In the genomic region with DNA sequence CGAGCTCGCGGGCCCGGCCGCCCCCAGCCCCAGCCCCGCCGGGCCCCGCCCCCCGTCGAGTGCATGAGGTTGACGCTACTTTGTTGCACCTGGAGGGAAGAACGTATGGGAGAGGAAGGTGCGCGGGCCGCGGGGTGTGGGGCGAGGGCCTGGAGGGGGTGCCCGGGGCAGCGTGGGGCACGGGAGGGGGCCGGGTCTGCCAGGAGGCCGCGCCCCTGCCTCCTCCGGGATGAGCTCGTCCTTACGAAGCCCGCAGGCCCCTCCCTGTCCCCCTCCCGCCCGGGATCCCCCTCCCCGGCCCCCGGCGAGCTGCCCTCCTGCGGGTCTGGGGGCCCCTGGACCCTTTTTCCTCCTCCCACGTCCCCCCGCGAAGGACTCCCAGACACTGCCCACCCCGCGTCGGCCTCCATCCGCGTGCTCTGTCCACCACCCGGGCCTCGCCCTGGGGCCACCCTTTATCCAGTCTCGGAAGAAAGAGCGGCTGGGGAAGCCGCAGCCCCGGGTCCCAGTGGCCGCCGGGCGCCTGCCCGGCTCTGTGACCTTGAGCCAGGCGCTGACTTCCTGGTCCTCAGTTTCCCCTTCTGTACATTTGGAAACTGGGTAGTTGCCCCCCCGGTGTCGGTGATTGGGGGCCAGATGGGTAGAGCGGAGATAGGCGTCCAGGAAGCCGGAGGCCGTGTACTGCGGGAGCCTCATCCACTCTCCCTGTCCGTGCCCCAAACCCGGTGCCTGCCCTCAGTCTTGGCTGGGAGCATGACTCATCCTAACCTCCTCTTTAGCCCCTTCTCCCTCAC, we compare ENCODE assay signal across 2 cellular contexts.
TF ChIP-seq lines count a peak whose summit lies in the region.

No MANE protein-coding gene starts in this region.

TF ChIP-seq in PFSK-1, 5 proteins besides CTCF, POLR2A, EP300 and RAD21:
- TF ChIP-seq POLR2AphosphoS5 (IDR thresholded peaks at IDR 0.05; ENCODE audit: low read depth, low read length) (0 out of 2 replicates have a peak, but pooled peaks have one; percentile 20), TAF1 (IDR thresholded peaks at IDR 0.05; ENCODE audit: borderline replicate concordance, insufficient read depth, low read length) (no peak)

TF ChIP-seq in K562, 482 proteins besides CTCF, POLR2A, EP300 and RAD21 (continues in another document):
- TF ChIP-seq ZNF785 (CRISPR knock-in tag; IDR thresholded peaks at IDR 0.05) (no peak), MYNN (IDR thresholded peaks at IDR 0.05) (0 out of 2 replicates have a peak, but pooled peaks have one; percentile 22), MYNN (CRISPR knock-in tag; IDR thresholded peaks at IDR 0.05) (no peak), CBFB (CRISPR knock-in tag; IDR thresholded peaks at IDR 0.05) (0 out of 2 replicates have a peak, but pooled peaks have one; percentile 43), FIP1L1 (IDR thresholded peaks at IDR 0.05; ENCODE audit: low read depth, low read length, poor library complexity, severe bottlenecking) (peak; percentile 28), ATF7 (IDR thresholded peaks at IDR 0.05) (0 out of 2 replicates have a peak, but pooled peaks have one; percentile 17), ZNF778 (CRISPR knock-in tag; IDR thresholded peaks at IDR 0.05) (no peak), FOXJ3 (CRISPR knock-in tag; IDR thresholded peaks at IDR 0.05) (no peak), ZNF408 (CRISPR knock-in tag; IDR thresholded peaks at IDR 0.05; ENCODE audit: low read depth) (no peak), ETV1 (tag; conservative IDR thresholded peaks at IDR 0.05; ENCODE audit: low read depth) (0 out of 2 replicates have a peak, but pooled peaks have one; percentile 16), U2AF1 (optimal IDR thresholded peaks at IDR 0.05; ENCODE audit: low read depth, low read length) (no peak), PTRF (tag; IDR thresholded peaks at IDR 0.05) (no peak), JUNB (CRISPR knock-in tag; conservative IDR thresholded peaks at IDR 0.05) (peak; percentile 47; the same call in 1 of the 2 replicates), ZNF707 (CRISPR knock-in tag; conservative IDR thresholded peaks at IDR 0.05) (no peak), ESRRA (IDR thresholded peaks at IDR 0.05; ENCODE audit: borderline replicate concordance, low read depth) (peak; percentile 79), ZNF780A (CRISPR knock-in tag; IDR thresholded peaks at IDR 0.05) (no peak), ERF (CRISPR knock-in tag; IDR thresholded peaks at IDR 0.05) (0 out of 2 replicates have a peak, but pooled peaks have one; percentile 47), SMARCE1 (IDR thresholded peaks at IDR 0.05) (peak; percentile 80), MYC (IDR thresholded peaks at IDR 0.05; ENCODE audit: low read depth, low read length) (0 out of 2 replicates have a peak, but pooled peaks have one; percentile 27), MYC (CRISPR knock-in tag; IDR thresholded peaks at IDR 0.05; ENCODE audit: borderline replicate concordance, low read depth) (no peak), ZNF174 (CRISPR knock-in tag; IDR thresholded peaks at IDR 0.05) (no peak), ZFX (CRISPR knock-in tag; IDR thresholded peaks at IDR 0.05) (peak; percentile 43), XRCC5 (IDR thresholded peaks at IDR 0.05; ENCODE audit: low read depth, low read length) (0 out of 2 replicates have a peak, but pooled peaks have one; percentile 61), TEAD1 (CRISPR knock-in tag; IDR thresholded peaks at IDR 0.05) (0 out of 4 replicates have a peak, but pooled peaks of 1 of the 2 experiments have one; percentile 52), ILF3 (IDR thresholded peaks at IDR 0.05; ENCODE audit: borderline replicate concordance) (no peak), L3MBTL2 (IDR thresholded peaks at IDR 0.05) (peak; percentile 76), BRCA1 (IDR thresholded peaks at IDR 0.05) (no peak), BRCA1 (CRISPR knock-in tag; IDR thresholded peaks at IDR 0.05) (no peak), NCOR1 (IDR thresholded peaks at IDR 0.05) (no peak), RBM22 (IDR thresholded peaks at IDR 0.05; ENCODE audit: low read depth, low read length, poor library complexity, severe bottlenecking) (no peak), BRD4 (IDR thresholded peaks at IDR 0.05) (0 out of 2 replicates have a peak, but pooled peaks have one; percentile 41), PHF8 (IDR thresholded peaks at IDR 0.05; ENCODE audit: borderline replicate concordance, low read length) (peak; percentile 44; the same call in 1 of the 2 replicates)
- TF ChIP-seq, protein P1, sequence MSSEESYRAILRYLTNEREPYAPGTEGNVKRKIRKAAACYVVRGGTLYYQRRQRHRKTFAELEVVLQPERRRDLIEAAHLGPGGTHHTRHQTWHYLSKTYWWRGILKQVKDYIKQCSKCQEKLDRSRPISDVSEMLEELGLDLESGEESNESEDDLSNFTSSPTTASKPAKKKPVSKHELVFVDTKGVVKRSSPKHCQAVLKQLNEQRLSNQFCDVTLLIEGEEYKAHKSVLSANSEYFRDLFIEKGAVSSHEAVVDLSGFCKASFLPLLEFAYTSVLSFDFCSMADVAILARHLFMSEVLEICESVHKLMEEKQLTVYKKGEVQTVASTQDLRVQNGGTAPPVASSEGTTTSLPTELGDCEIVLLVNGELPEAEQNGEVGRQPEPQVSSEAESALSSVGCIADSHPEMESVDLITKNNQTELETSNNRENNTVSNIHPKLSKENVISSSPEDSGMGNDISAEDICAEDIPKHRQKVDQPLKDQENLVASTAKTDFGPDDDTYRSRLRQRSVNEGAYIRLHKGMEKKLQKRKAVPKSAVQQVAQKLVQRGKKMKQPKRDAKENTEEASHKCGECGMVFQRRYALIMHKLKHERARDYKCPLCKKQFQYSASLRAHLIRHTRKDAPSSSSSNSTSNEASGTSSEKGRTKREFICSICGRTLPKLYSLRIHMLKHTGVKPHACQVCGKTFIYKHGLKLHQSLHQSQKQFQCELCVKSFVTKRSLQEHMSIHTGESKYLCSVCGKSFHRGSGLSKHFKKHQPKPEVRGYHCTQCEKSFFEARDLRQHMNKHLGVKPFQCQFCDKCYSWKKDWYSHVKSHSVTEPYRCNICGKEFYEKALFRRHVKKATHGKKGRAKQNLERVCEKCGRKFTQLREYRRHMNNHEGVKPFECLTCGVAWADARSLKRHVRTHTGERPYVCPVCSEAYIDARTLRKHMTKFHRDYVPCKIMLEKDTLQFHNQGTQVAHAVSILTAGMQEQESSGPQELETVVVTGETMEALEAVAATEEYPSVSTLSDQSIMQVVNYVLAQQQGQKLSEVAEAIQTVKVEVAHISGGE (CRISPR knock-in tag; IDR thresholded peaks at IDR 0.05): peak in 1 of 3 experiments; percentile 36; a peak in 1 of 6 replicates
- TF ChIP-seq, protein P2, sequence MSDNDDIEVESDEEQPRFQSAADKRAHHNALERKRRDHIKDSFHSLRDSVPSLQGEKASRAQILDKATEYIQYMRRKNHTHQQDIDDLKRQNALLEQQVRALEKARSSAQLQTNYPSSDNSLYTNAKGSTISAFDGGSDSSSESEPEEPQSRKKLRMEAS (CRISPR knock-in tag; IDR thresholded peaks at IDR 0.05): 0 out of 2 replicates have a peak, but pooled peaks have one; percentile 7
- TF ChIP-seq, protein P3, sequence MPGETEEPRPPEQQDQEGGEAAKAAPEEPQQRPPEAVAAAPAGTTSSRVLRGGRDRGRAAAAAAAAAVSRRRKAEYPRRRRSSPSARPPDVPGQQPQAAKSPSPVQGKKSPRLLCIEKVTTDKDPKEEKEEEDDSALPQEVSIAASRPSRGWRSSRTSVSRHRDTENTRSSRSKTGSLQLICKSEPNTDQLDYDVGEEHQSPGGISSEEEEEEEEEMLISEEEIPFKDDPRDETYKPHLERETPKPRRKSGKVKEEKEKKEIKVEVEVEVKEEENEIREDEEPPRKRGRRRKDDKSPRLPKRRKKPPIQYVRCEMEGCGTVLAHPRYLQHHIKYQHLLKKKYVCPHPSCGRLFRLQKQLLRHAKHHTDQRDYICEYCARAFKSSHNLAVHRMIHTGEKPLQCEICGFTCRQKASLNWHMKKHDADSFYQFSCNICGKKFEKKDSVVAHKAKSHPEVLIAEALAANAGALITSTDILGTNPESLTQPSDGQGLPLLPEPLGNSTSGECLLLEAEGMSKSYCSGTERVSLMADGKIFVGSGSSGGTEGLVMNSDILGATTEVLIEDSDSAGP (CRISPR knock-in tag; IDR thresholded peaks at IDR 0.05): no peak
- TF ChIP-seq, protein P4, sequence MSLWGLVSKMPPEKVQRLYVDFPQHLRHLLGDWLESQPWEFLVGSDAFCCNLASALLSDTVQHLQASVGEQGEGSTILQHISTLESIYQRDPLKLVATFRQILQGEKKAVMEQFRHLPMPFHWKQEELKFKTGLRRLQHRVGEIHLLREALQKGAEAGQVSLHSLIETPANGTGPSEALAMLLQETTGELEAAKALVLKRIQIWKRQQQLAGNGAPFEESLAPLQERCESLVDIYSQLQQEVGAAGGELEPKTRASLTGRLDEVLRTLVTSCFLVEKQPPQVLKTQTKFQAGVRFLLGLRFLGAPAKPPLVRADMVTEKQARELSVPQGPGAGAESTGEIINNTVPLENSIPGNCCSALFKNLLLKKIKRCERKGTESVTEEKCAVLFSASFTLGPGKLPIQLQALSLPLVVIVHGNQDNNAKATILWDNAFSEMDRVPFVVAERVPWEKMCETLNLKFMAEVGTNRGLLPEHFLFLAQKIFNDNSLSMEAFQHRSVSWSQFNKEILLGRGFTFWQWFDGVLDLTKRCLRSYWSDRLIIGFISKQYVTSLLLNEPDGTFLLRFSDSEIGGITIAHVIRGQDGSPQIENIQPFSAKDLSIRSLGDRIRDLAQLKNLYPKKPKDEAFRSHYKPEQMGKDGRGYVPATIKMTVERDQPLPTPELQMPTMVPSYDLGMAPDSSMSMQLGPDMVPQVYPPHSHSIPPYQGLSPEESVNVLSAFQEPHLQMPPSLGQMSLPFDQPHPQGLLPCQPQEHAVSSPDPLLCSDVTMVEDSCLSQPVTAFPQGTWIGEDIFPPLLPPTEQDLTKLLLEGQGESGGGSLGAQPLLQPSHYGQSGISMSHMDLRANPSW (CRISPR knock-in tag; IDR thresholded peaks at IDR 0.05): no peak
- TF ChIP-seq, protein P5, sequence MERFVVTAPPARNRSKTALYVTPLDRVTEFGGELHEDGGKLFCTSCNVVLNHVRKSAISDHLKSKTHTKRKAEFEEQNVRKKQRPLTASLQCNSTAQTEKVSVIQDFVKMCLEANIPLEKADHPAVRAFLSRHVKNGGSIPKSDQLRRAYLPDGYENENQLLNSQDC (CRISPR knock-in tag; IDR thresholded peaks at IDR 0.05): no peak
- TF ChIP-seq, protein P6, sequence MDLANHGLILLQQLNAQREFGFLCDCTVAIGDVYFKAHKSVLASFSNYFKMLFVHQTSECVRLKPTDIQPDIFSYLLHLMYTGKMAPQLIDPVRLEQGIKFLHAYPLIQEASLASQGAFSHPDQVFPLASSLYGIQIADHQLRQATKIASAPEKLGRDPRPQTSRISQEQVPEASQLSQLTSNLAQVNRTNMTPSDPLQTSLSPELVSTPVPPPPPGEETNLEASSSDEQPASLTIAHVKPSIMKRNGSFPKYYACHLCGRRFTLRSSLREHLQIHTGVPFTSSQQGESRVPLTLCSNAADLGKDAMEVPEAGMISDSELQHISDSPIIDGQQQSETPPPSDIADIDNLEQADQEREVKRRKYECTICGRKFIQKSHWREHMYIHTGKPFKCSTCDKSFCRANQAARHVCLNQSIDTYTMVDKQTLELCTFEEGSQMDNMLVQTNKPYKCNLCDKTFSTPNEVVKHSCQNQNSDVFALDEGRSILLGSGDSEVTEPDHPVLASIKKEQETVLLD (IDR thresholded peaks at IDR 0.05): no peak
- TF ChIP-seq, protein P7, sequence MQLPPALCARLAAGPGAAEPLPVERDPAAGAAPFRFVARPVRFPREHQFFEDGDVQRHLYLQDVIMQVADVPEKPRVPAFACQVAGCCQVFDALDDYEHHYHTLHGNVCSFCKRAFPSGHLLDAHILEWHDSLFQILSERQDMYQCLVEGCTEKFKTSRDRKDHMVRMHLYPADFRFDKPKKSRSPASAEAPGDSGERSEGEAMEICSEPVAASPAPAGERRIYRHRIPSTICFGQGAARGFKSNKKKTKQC (CRISPR knock-in tag; IDR thresholded peaks at IDR 0.05): 0 out of 2 replicates have a peak, but pooled peaks have one; percentile 45
- TF ChIP-seq, protein P8, sequence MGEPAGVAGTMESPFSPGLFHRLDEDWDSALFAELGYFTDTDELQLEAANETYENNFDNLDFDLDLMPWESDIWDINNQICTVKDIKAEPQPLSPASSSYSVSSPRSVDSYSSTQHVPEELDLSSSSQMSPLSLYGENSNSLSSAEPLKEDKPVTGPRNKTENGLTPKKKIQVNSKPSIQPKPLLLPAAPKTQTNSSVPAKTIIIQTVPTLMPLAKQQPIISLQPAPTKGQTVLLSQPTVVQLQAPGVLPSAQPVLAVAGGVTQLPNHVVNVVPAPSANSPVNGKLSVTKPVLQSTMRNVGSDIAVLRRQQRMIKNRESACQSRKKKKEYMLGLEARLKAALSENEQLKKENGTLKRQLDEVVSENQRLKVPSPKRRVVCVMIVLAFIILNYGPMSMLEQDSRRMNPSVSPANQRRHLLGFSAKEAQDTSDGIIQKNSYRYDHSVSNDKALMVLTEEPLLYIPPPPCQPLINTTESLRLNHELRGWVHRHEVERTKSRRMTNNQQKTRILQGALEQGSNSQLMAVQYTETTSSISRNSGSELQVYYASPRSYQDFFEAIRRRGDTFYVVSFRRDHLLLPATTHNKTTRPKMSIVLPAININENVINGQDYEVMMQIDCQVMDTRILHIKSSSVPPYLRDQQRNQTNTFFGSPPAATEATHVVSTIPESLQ (CRISPR knock-in tag; IDR thresholded peaks at IDR 0.05): no peak
- TF ChIP-seq, protein P9, sequence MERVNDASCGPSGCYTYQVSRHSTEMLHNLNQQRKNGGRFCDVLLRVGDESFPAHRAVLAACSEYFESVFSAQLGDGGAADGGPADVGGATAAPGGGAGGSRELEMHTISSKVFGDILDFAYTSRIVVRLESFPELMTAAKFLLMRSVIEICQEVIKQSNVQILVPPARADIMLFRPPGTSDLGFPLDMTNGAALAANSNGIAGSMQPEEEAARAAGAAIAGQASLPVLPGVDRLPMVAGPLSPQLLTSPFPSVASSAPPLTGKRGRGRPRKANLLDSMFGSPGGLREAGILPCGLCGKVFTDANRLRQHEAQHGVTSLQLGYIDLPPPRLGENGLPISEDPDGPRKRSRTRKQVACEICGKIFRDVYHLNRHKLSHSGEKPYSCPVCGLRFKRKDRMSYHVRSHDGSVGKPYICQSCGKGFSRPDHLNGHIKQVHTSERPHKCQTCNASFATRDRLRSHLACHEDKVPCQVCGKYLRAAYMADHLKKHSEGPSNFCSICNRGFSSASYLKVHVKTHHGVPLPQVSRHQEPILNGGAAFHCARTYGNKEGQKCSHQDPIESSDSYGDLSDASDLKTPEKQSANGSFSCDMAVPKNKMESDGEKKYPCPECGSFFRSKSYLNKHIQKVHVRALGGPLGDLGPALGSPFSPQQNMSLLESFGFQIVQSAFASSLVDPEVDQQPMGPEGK (CRISPR knock-in tag; IDR thresholded peaks at IDR 0.05; ENCODE audit: borderline replicate concordance): 0 out of 2 replicates have a peak, but pooled peaks have one; percentile 55
- TF ChIP-seq, protein P10, sequence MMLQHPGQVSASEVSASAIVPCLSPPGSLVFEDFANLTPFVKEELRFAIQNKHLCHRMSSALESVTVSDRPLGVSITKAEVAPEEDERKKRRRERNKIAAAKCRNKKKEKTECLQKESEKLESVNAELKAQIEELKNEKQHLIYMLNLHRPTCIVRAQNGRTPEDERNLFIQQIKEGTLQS (IDR thresholded peaks at IDR 0.05): peak; percentile 93
- TF ChIP-seq, protein P10 (CRISPR knock-in tag; conservative IDR thresholded peaks at IDR 0.05): no peak
